In the genomic region with DNA sequence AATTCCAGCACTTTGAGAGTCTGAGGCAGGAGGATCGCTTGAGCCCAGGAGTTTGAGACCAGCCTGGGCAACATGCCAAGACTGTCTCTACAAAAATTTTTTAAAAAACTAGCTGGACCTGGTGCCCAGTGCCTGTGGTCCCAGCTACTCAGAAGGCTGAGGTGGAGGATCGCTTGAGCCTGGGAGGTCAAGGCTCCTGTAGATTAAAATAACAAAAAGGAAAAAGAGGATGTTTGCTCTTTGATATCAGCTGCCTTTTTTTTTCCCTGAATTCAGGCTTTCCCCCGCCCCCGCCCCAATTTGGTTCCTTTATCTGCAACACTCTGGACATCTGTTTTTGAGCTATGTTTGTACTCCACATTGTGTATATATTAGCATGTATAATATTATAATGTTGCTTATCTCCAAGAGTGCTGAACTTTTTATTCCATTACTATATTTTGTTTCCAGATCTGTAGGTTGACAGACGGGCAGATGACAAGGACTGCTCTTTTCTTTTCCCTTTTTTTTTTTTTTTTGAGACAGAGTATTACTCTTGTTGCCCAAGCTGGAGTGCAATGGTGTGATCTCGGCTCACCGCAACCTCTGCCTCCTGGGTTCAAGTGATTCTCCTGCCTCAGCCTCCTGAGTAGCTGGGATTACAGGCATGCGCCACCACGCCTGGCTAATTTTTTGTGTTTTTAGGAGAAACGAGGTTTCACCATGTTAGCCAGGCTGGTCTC, we compare ENCODE assay signal across 1 cellular context.
TF ChIP-seq lines count a peak whose summit lies in the region.

No MANE protein-coding gene starts in this region.

TF ChIP-seq in IMR-90, 13 proteins besides CTCF, POLR2A, EP300 and RAD21:
- TF ChIP-seq RFX5 (IDR thresholded peaks at IDR 0.05; ENCODE audit: low read depth, low read length): no peak
- TF ChIP-seq BHLHE40 (IDR thresholded peaks at IDR 0.05; ENCODE audit: low read depth, low read length): no peak
- TF ChIP-seq ELK1 (IDR thresholded peaks at IDR 0.05; ENCODE audit: borderline replicate concordance, low read depth, low read length): no peak
- no peak for TF ChIP-seq USF2 (IDR thresholded peaks at IDR 0.05; ENCODE audit: low read depth, low read length)
- no peak for TF ChIP-seq RCOR1 (IDR thresholded peaks at IDR 0.05; ENCODE audit: insufficient replicate concordance, low read length)
- no peak for TF ChIP-seq MAFK (IDR thresholded peaks at IDR 0.05; ENCODE audit: low read depth, low read length)
- TF ChIP-seq MXI1 (IDR thresholded peaks at IDR 0.05; ENCODE audit: borderline replicate concordance, low read depth, low read length): no peak
- TF ChIP-seq CHD1 (IDR thresholded peaks at IDR 0.05; ENCODE audit: low read depth, low read length): no peak
- TF ChIP-seq NFE2L2 (IDR thresholded peaks at IDR 0.05; ENCODE audit: low read depth, low read length): no peak
- no peak for TF ChIP-seq MAZ (IDR thresholded peaks at IDR 0.05; ENCODE audit: borderline replicate concordance, low read depth, low read length)
- TF ChIP-seq SMC3 (IDR thresholded peaks at IDR 0.05; ENCODE audit: low read depth, low read length): no peak
- TF ChIP-seq FOS (IDR thresholded peaks at IDR 0.05; ENCODE audit: low read depth, low read length): no peak
- TF ChIP-seq CEBPB (IDR thresholded peaks at IDR 0.05; ENCODE audit: low read depth, low read length): no peak
